In genomic region chr11:32939046-32939445, GRCh38 we compare ENCODE assay signal across 19 cellular contexts. TPM values are rescaled to one million over a fixed set of nuclear protein-coding genes. Genes with fewer than 3 reads are reported as not detected.
DNase-seq lines count a peak whose midpoint lies in the region; ATAC-seq and TF ChIP-seq lines count a peak whose summit lies in the region.
"Had no signal": no experiment of that assay in that cellular context is flagged by ENCODE, and none has a peak within 500 bp of the region (broad histone marks: within the 10 kb centered on the region; RNA-seq: fewer than 3 reads in every experiment).

No MANE protein-coding gene starts in this region.

- CTCF ChIA-PET in activated CD8-positive, alpha-beta T cell treated with anti-CD3 and anti-CD28 coated beads, Interleukin-2, amount 10 ng/mL, durations not matched to agents 7 days and 5 days (lab: Charles Lee): interaction anchor here (1.0 kb wide), 1 partner anchor 126 kb away, joined by 3 read pairs; no protein-coding TSS in a partner anchor
- CTCF ChIA-PET in activated CD8-positive, alpha-beta T cell treated with anti-CD3 and anti-CD28 coated beads for 36 hours (lab: Charles Lee): interaction anchor here (1.0 kb wide), 1 partner anchor 127 kb away, joined by 3 read pairs; no protein-coding TSS in a partner anchor
- CTCF ChIA-PET in activated CD4-positive, alpha-beta T cell treated with anti-CD3 and anti-CD28 coated beads for 36 hours (lab: Charles Lee): interaction anchor here (0.7 kb wide), 1 partner anchor 10 kb away, joined by 4 read pairs; no protein-coding TSS in a partner anchor

- H3K36me3 Mint-ChIP-seq in activated CD8-positive, alpha-beta T cell treated with anti-CD3 and anti-CD28 coated beads, Interleukin-2, amount 10 ng/mL, durations not matched to agents 7 days and 5 days (ENCODE audit: low read depth): peaks cover 23% of the 10 kb centered on the region
- peaks cover 48% of the 10 kb centered on the region for H3K36me3 Mint-ChIP-seq in activated CD8-positive, alpha-beta T cell treated with anti-CD3 and anti-CD28 coated beads for 36 hours (ENCODE audit: low read depth)
- H3K36me3 Mint-ChIP-seq in mesothelial cell of epicardium (peaks cover 20% of the 10 kb centered on the region), type B pancreatic cell (peaks cover 32% of the 10 kb centered on the region)
- H3K36me3 Mint-ChIP-seq in activated CD4-positive, alpha-beta T cell treated with anti-CD3 and anti-CD28 coated beads for 36 hours (ENCODE audit: low read depth): peaks cover 62% of the 10 kb centered on the region

- intact Hi-C loops in activated CD8-positive, alpha-beta T cell treated with anti-CD3 and anti-CD28 coated beads for 36 hours (cut with micrococcal nuclease): no loop called here
- intact Hi-C loops in activated CD4-positive, alpha-beta T cell treated with anti-CD3 and anti-CD28 coated beads for 36 hours (cut with DNase I, micrococcal nuclease): no loop called here

- H3K27me3 Mint-ChIP-seq in activated CD8-positive, alpha-beta T cell treated with anti-CD3 and anti-CD28 coated beads, Interleukin-2, amount 10 ng/mL, durations not matched to agents 7 days and 5 days (ENCODE audit: low read depth): no peaks in the 10 kb centered on the region
- no peaks in the 10 kb centered on the region for H3K27me3 Mint-ChIP-seq in activated CD8-positive, alpha-beta T cell treated with anti-CD3 and anti-CD28 coated beads for 36 hours
- no peaks in the 10 kb centered on the region for H3K27me3 Mint-ChIP-seq in mesothelial cell of epicardium (ENCODE audit: low read depth)
- H3K27me3 Mint-ChIP-seq in type B pancreatic cell: no peaks in the 10 kb centered on the region
- H3K27me3 Mint-ChIP-seq in activated CD4-positive, alpha-beta T cell treated with anti-CD3 and anti-CD28 coated beads for 36 hours: no peaks in the 10 kb centered on the region

- POLR2A ChIA-PET in activated CD8-positive, alpha-beta T cell treated with anti-CD3 and anti-CD28 coated beads, Interleukin-2, amount 10 ng/mL, durations not matched to agents 7 days and 5 days (lab: Charles Lee): no interaction called here
- POLR2A ChIA-PET in activated CD8-positive, alpha-beta T cell treated with anti-CD3 and anti-CD28 coated beads for 36 hours (lab: Charles Lee): no interaction called here
- POLR2A ChIA-PET in activated CD4-positive, alpha-beta T cell treated with anti-CD3 and anti-CD28 coated beads for 36 hours (lab: Charles Lee): no interaction called here

- no peak overlapping the region for H3K27ac Mint-ChIP-seq in activated CD8-positive, alpha-beta T cell treated with anti-CD3 and anti-CD28 coated beads, Interleukin-2, amount 10 ng/mL, durations not matched to agents 7 days and 5 days
- no peak overlapping the region for H3K27ac Mint-ChIP-seq in activated CD8-positive, alpha-beta T cell treated with anti-CD3 and anti-CD28 coated beads for 36 hours
- H3K27ac Mint-ChIP-seq in mesothelial cell of epicardium (peak overlapping the region; percentile 62), type B pancreatic cell (no peak overlapping the region)
- H3K27ac Mint-ChIP-seq in activated CD4-positive, alpha-beta T cell treated with anti-CD3 and anti-CD28 coated beads for 36 hours: no peak overlapping the region
- H3K27ac Mint-ChIP-seq: activated T-helper 1 cell treated with anti-CD3 and anti-CD28 coated beads, Interleukin-12 subunit alpha, Interleukin-12 subunit beta, Interleukin-2, Interleukin-4 antibody, amounts not matched to agents 30 ng/mL and 10 ng/mL and 1 ng/mL, durations not matched to agents 14 hours and 24 hours and 36 hours had no signal

- DNase-seq in activated CD8-positive, alpha-beta T cell treated with anti-CD3 and anti-CD28 coated beads, Interleukin-2, amount 10 ng/mL, durations not matched to agents 7 days and 5 days: no peak
- no peak for DNase-seq in activated CD8-positive, alpha-beta T cell treated with anti-CD3 and anti-CD28 coated beads for 36 hours
- DNase-seq in mesothelial cell of epicardium (ENCODE audit: low spot score in 2 of 2, unreplicated experiment in 2 of 2) (no peak), omental fat pad (ENCODE audit: low spot score) (no peak), type B pancreatic cell (ENCODE audit: extremely low spot score, unreplicated experiment) (no peak)
- DNase-seq in activated CD4-positive, alpha-beta T cell treated with anti-CD3 and anti-CD28 coated beads for 36 hours: no peak
- DNase-seq: activated CD4-positive, alpha-beta T cell treated with anti-CD3 and anti-CD28 coated beads, Interleukin-2, amount 50 U/mL, for 48 hours; aorta; DMS53; HCEC 1CT; NCI-H2029 treated with DMSO at 0.1 percent for 48 hours; NCI-H524; OCI-M1; SK-N-SH; stimulated activated CD4-positive, alpha-beta T cell treated with anti-CD3 and anti-CD28 coated beads, Interleukin-4, amount 100 ng/mL, for 1 hour; testis had no signal

- H3K4me1 Mint-ChIP-seq in activated CD8-positive, alpha-beta T cell treated with anti-CD3 and anti-CD28 coated beads, Interleukin-2, amount 10 ng/mL, durations not matched to agents 7 days and 5 days (ENCODE audit: low read depth): peaks cover 25% of the 10 kb centered on the region
- peaks cover 25% of the 10 kb centered on the region for H3K4me1 Mint-ChIP-seq in activated CD8-positive, alpha-beta T cell treated with anti-CD3 and anti-CD28 coated beads for 36 hours (ENCODE audit: low read depth)
- H3K4me1 Mint-ChIP-seq in mesothelial cell of epicardium (peaks cover 25% of the 10 kb centered on the region), type B pancreatic cell (ENCODE audit: unreplicated experiment) (peaks cover 16% of the 10 kb centered on the region)
- peaks cover 17% of the 10 kb centered on the region for H3K4me1 Mint-ChIP-seq in activated CD4-positive, alpha-beta T cell treated with anti-CD3 and anti-CD28 coated beads for 36 hours

- ATAC-seq in activated CD8-positive, alpha-beta T cell treated with anti-CD3 and anti-CD28 coated beads, Interleukin-2, amount 10 ng/mL, durations not matched to agents 7 days and 5 days: no peak
- ATAC-seq in activated CD8-positive, alpha-beta T cell treated with anti-CD3 and anti-CD28 coated beads for 36 hours: no peak
- ATAC-seq in GM21529 (IDR thresholded peaks at IDR 0.05; ENCODE audit: unreplicated experiment) (peak; percentile 74), HG03066 (IDR thresholded peaks at IDR 0.05; ENCODE audit: low read depth, unreplicated experiment) (peak; percentile 65), omental fat pad (ENCODE audit: low FRiP score) (no peak)
- ATAC-seq in activated CD4-positive, alpha-beta T cell treated with anti-CD3 and anti-CD28 coated beads for 36 hours: no peak

- TF ChIP-seq CTCF in activated CD8-positive, alpha-beta T cell treated with anti-CD3 and anti-CD28 coated beads for 36 hours (IDR thresholded peaks at IDR 0.05): no peak
- TF ChIP-seq CTCF in mesothelial cell of epicardium (IDR thresholded peaks at IDR 0.05; ENCODE audit: unreplicated experiment): no peak
- no peak for TF ChIP-seq CTCF in omental fat pad (IDR thresholded peaks at IDR 0.05)
- no peak for TF ChIP-seq CTCF in type B pancreatic cell (conservative IDR thresholded peaks at IDR 0.05)

- no peaks in the 10 kb centered on the region for H3K9me3 Mint-ChIP-seq in activated CD8-positive, alpha-beta T cell treated with anti-CD3 and anti-CD28 coated beads, Interleukin-2, amount 10 ng/mL, durations not matched to agents 7 days and 5 days (ENCODE audit: insufficient read depth)
- H3K9me3 Mint-ChIP-seq in activated CD8-positive, alpha-beta T cell treated with anti-CD3 and anti-CD28 coated beads for 36 hours: no peaks in the 10 kb centered on the region
- H3K9me3 Mint-ChIP-seq in mesothelial cell of epicardium (no peaks in the 10 kb centered on the region), type B pancreatic cell (peaks cover 4% of the 10 kb centered on the region)
- no peaks in the 10 kb centered on the region for H3K9me3 Mint-ChIP-seq in activated CD4-positive, alpha-beta T cell treated with anti-CD3 and anti-CD28 coated beads for 36 hours (ENCODE audit: low read depth)
- H3K9me3 Mint-ChIP-seq: activated T-helper 1 cell treated with anti-CD3 and anti-CD28 coated beads, Interleukin-12 subunit alpha, Interleukin-12 subunit beta, Interleukin-2, Interleukin-4 antibody, amounts not matched to agents 30 ng/mL and 10 ng/mL and 1 ng/mL, durations not matched to agents 14 hours and 24 hours and 36 hours had no signal

- H3K4me3 Mint-ChIP-seq in activated CD8-positive, alpha-beta T cell treated with anti-CD3 and anti-CD28 coated beads, Interleukin-2, amount 10 ng/mL, durations not matched to agents 7 days and 5 days: peak overlapping the region; percentile 34
- H3K4me3 Mint-ChIP-seq in activated CD8-positive, alpha-beta T cell treated with anti-CD3 and anti-CD28 coated beads for 36 hours: no peak overlapping the region
- no peak overlapping the region for H3K4me3 Mint-ChIP-seq in mesothelial cell of epicardium
- no peak overlapping the region for H3K4me3 Mint-ChIP-seq in type B pancreatic cell
- H3K4me3 Mint-ChIP-seq in activated CD4-positive, alpha-beta T cell treated with anti-CD3 and anti-CD28 coated beads for 36 hours: no peak overlapping the region
- H3K4me3 Mint-ChIP-seq: activated T-helper 1 cell treated with anti-CD3 and anti-CD28 coated beads, Interleukin-12 subunit alpha, Interleukin-12 subunit beta, Interleukin-2, Interleukin-4 antibody, amounts not matched to agents 30 ng/mL and 10 ng/mL and 1 ng/mL, durations not matched to agents 14 hours and 24 hours and 36 hours had no signal

RNA-seq across cellular contexts. Expression of gene QSER1, which starts 46.4 kb away (rescaled TPM):
- 1 to 10 TPM; 7.3 to 7.9 TPM for total RNA-seq in activated CD8-positive, alpha-beta T cell treated with anti-CD3 and anti-CD28 coated beads, Interleukin-2, amount 10 ng/mL, durations not matched to agents 7 days and 5 days
- 10 to 100 TPM; 10.5 to 11.2 TPM for total RNA-seq in activated CD8-positive, alpha-beta T cell treated with anti-CD3 and anti-CD28 coated beads for 36 hours
- total RNA-seq in mesothelial cell of epicardium: 62.6 to 64.9 TPM (median 63.0 TPM) in 3 replicates
- 10 to 100 TPM; 22.6 to 34.2 (median 25.9) TPM for total RNA-seq in omental fat pad
- 29.4 and 54.4 TPM in 2 replicates for total RNA-seq in type B pancreatic cell (ENCODE audit: low replicate concordance)
- 10 to 100 TPM; 11.8 to 16.6 TPM for total RNA-seq in activated CD4-positive, alpha-beta T cell treated with anti-CD3 and anti-CD28 coated beads for 36 hours

Comparison
In these comparisons a context has a peak if more than half of its experiments do, and no peak if none do; other contexts are left out.
1. ATAC-seq: peak in GM21529 (single experiment) and HG03066 (single experiment); none in activated CD8-positive, alpha-beta T cell treated with anti-CD3 and anti-CD28 coated beads, Interleukin-2, amount 10 ng/mL, durations not matched to agents 7 days and 5 days (single experiment), activated CD8-positive, alpha-beta T cell treated with anti-CD3 and anti-CD28 coated beads for 36 hours (single experiment), omental fat pad (single experiment) and activated CD4-positive, alpha-beta T cell treated with anti-CD3 and anti-CD28 coated beads for 36 hours (single experiment).